Comparison of ENCODE assay signal across 15 cellular contexts in the genomic region with DNA sequence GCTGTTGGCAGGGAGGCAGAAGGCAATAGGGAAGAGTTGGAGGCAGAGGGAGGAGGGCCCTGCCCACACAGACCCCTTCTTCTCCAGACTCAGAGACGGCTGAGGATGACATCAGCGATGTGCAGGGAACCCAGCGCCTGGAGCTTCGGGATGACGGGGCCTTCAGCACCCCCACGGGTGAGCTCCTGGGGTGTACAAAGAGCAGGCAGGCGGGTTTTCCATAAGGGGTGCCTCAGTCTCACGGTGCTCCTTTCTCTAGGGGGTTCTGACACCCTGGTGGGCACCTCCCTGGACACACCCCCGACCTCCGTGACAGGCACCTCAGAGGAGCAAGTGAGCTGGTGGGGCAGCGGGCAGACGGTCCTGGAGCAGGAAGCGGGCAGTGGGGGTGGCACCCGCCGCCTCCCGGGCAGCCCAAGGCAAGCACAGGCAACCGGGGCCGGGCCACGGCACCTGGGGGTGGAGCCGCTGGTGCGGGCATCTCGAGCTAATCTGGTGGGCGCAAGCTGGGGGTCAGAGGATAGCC. TPM values are rescaled to one million over a fixed set of nuclear protein-coding genes. Genes with fewer than 3 reads are reported as not detected.
DNase-seq lines count a peak whose midpoint lies in the region; ATAC-seq lines count a peak whose summit lies in the region.
"Had no signal": no experiment of that assay in that cellular context is flagged by ENCODE, and none has a peak within 500 bp of the region (broad histone marks: within the 10 kb centered on the region; RNA-seq: fewer than 3 reads in every experiment).

No MANE protein-coding gene starts in this region.

- no peaks in the 10 kb centered on the region for H3K36me3 ChIP-seq in BLaER1 treated with 17β-estradiol and CSF1 and Interleukin-3, amounts not matched to agents 10 nM and 100 nM
- H3K36me3 ChIP-seq in rectal smooth muscle tissue (ENCODE audit: control insufficient read depth, insufficient read depth, low read length), result no peaks in the 10 kb centered on the region

- H3K9me3 ChIP-seq in BLaER1 treated with 17β-estradiol and CSF1 and Interleukin-3, amounts not matched to agents 10 nM and 100 nM (replicated peaks in 1 of 11), result no peaks in the 10 kb centered on the region
- H3K9me3 ChIP-seq: testis had no signal

- no peak overlapping the region for H3K4me3 ChIP-seq in BLaER1 treated with 17β-estradiol and CSF1 and Interleukin-3, amounts not matched to agents 10 nM and 100 nM
- H3K4me3 ChIP-seq in rectal smooth muscle tissue (ENCODE audit: low read length), result peak overlapping the region; percentile 40
- H3K4me3 ChIP-seq: testis had no signal

- peak overlapping the region in 8 of 11 experiments; percentile 15 to 80 (median 71); a peak in 12 of 22 replicates for H3K4me2 ChIP-seq in BLaER1 treated with 17β-estradiol and CSF1 and Interleukin-3, amounts not matched to agents 10 nM and 100 nM

- peaks cover 11 to 60% (median 43%) of the 10 kb centered on the region in 10 experiments; a peak in 18 of 20 replicates for H3K4me1 ChIP-seq in BLaER1 treated with 17β-estradiol and CSF1 and Interleukin-3, amounts not matched to agents 10 nM and 100 nM
- peaks cover 53% of the 10 kb centered on the region for H3K4me1 ChIP-seq in rectal smooth muscle tissue (ENCODE audit: control insufficient read depth, insufficient read depth, low read length)

- intact Hi-C loops in head of caudate nucleus (cut with DNase I), result no loop called here

- no peak overlapping the region for H3K27ac ChIP-seq in BLaER1 treated with 17β-estradiol and CSF1 and Interleukin-3, amounts not matched to agents 10 nM and 100 nM
- H3K27ac ChIP-seq in rectal smooth muscle tissue (ENCODE audit: low read depth, low read length), result peak overlapping the region; percentile 99
- H3K27ac ChIP-seq: parathyroid adenoma, testis had no signal

- peak; percentile 24 for DNase-seq in SK-N-DZ (ENCODE audit: low spot score)
- peak; percentile 50 to 94 (median 78) for DNase-seq in head of caudate nucleus
- no peak for DNase-seq in left lobe of liver (ENCODE audit: low spot score)
- no peak for DNase-seq in NCI-H2081 treated with DMSO at 0.1 percent for 48 hours (lab: John Stamatoyannopoulos, UW)
- no peak for DNase-seq in NCI-H1105 (lab: John Stamatoyannopoulos, UW)
- DNase-seq: activated naive CD4-positive, alpha-beta T cell; effector memory CD4-positive, alpha-beta T cell; NCI-H146; NCI-H526; testis had no signal

- H3K9ac ChIP-seq in BLaER1 treated with 17β-estradiol and CSF1 and Interleukin-3, amounts not matched to agents 10 nM and 100 nM, result no peak overlapping the region
- peak overlapping the region; percentile 68 for H3K9ac ChIP-seq in rectal smooth muscle tissue (ENCODE audit: low read length)
- H3K9ac ChIP-seq: parathyroid adenoma had no signal

- ATAC-seq in GM18502 (IDR thresholded peaks at IDR 0.05; ENCODE audit: poor library complexity, unreplicated experiment), result no peak
- no peak for ATAC-seq in left lobe of liver

- peaks cover 27 to 52% (median 32%) of the 10 kb centered on the region in 11 experiments for H3K27me3 ChIP-seq in BLaER1 treated with 17β-estradiol and CSF1 and Interleukin-3, amounts not matched to agents 10 nM and 100 nM
- H3K27me3 ChIP-seq in rectal smooth muscle tissue (ENCODE audit: control insufficient read depth, insufficient read depth, low read length), result peaks cover 10% of the 10 kb centered on the region
- H3K27me3 ChIP-seq: testis had no signal

- peaks cover 0 to 31% (median 16%) of the 10 kb centered on the region in 11 experiments; a peak in 15 of 22 replicates for H4K20me1 ChIP-seq in BLaER1 treated with 17β-estradiol and CSF1 and Interleukin-3, amounts not matched to agents 10 nM and 100 nM

RNA-seq across cellular contexts. Expression of gene SPEG, which starts 10.0 kb away (rescaled TPM):
- polyA plus RNA-seq in SK-N-DZ (2014; cell fraction: cytosol; rRNA removed), result 26.0 and 31.5 TPM in 2 replicates
- polyA plus RNA-seq in SK-N-DZ (2014; cell fraction: nucleus; rRNA removed), result 59.5 and 81.6 TPM in 2 replicates
- total RNA-seq in left lobe of liver, result 1.5 TPM

RNA-seq across cellular contexts. Expression of gene DES, which starts 26.5 kb away (rescaled TPM):
- 0.07 and 3.0 TPM in 2 replicates for polyA plus RNA-seq in SK-N-DZ (2014; cell fraction: cytosol; rRNA removed)
- 0.29 TPM in 1 of 2 replicates, not detected in the other for polyA plus RNA-seq in SK-N-DZ (2014; cell fraction: nucleus; rRNA removed)
- 1.8 TPM for total RNA-seq in left lobe of liver
- total RNA-seq: bronchial epithelial cell had no signal

RNA-seq across cellular contexts. Expression of gene GMPPA, which starts 54.1 kb away (rescaled TPM):
- polyA plus RNA-seq in SK-N-DZ (2014; cell fraction: cytosol; rRNA removed), result 37.1 and 42.5 TPM in 2 replicates
- 69.3 and 75.5 TPM in 2 replicates for polyA plus RNA-seq in SK-N-DZ (2014; cell fraction: nucleus; rRNA removed)
- total RNA-seq in left lobe of liver, result 43.4 TPM

RNA-seq across cellular contexts. Expression of gene DNPEP, which starts 56.9 kb away (rescaled TPM):
- polyA plus RNA-seq in SK-N-DZ (2014; cell fraction: cytosol; rRNA removed), result 20.4 and 29.6 TPM in 2 replicates
- polyA plus RNA-seq in SK-N-DZ (2014; cell fraction: nucleus; rRNA removed), result 43.8 and 121 TPM in 2 replicates
- 37.4 TPM for total RNA-seq in left lobe of liver

Comparison
In these comparisons a context has a peak if more than half of its experiments do, and no peak if none do; other contexts are left out.
1. DNase-seq: peak in SK-N-DZ (single experiment) and head of caudate nucleus (42 of 42); none in left lobe of liver (single experiment), NCI-H2081 treated with DMSO at 0.1 percent for 48 hours (single experiment) and NCI-H1105 (single experiment).